ENCODE assay signal across 27 cellular contexts in the genomic region with DNA sequence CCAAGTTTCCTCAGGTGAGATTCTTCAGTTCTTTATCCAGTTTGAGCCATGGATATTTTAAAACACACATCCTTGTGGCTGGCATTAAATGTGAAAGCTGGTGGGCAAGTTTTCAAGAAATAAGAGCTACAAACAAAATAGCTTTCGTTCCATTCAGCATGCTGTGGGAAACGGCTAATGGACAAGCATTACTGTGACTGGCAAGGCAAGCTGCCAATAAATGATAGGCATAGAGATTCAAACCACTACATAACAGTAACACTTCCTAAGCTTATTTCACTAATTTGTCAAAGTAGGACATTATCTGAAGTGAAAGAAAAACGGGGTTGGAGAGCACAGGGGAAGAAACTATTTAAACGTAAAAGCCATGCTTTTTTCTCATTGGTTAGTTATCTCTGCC. TPM values are rescaled to one million over a fixed set of nuclear protein-coding genes. Genes with fewer than 3 reads are reported as not detected.
"Had no signal": no experiment of that assay in that cellular context is flagged by ENCODE, and none has a peak within 500 bp of the region (broad histone marks: within the 10 kb centered on the region; RNA-seq: fewer than 3 reads in every experiment).

No MANE protein-coding gene starts in this region.

- DNase-seq: dermis blood vessel endothelial cell; effector memory CD4-positive, alpha-beta T cell; esophagus squamous epithelium; hypothalamus; immature natural killer cell; islet precursor cell; left ventricle myocardium superior; mesenchymal stem cell; mucosa of descending colon; naive thymus-derived CD4-positive, alpha-beta T cell; nucleus accumbens; stimulated activated CD4-positive, alpha-beta T cell treated with anti-CD3 and anti-CD28 coated beads, Interleukin-2, amount 100 ng/mL, for 24 hours; stimulated activated CD4-positive, alpha-beta T cell treated with anti-CD3 and anti-CD28 coated beads, Interleukin-4, amount 100 ng/mL, for 24 hours; stimulated activated naive CD8-positive, alpha-beta T cell treated with anti-CD3 and anti-CD28 coated beads, Interleukin-15, Interleukin-2, amounts not matched to agents 100 U/mL and 50 U/mL, for 24 hours; trophoblast cell had no signal

- H3K27me3 ChIP-seq: esophagus squamous epithelium, right atrium auricular region, suprapubic skin, vagina had no signal

- H3K4me1 ChIP-seq: esophagus squamous epithelium, prostate gland, right atrium auricular region, suprapubic skin, vagina had no signal

- H3K27ac ChIP-seq: coronary artery, esophagus squamous epithelium, prostate gland, right atrium auricular region, suprapubic skin, vagina had no signal

- H3K4me3 ChIP-seq: coronary artery, esophagus squamous epithelium, lung, mucosa of descending colon, prostate gland, right atrium auricular region, suprapubic skin, vagina had no signal

- FAIRE-seq: frontal cortex had no signal

- H3K9me3 ChIP-seq: esophagus squamous epithelium, mucosa of descending colon, prostate gland, right atrium auricular region, suprapubic skin, vagina had no signal

RNA-seq across cellular contexts. Expression of gene POU4F1, which starts 29.6 kb away (rescaled TPM):
- total RNA-seq: dermis blood vessel endothelial cell, esophagus squamous epithelium, fibroblast of villous mesenchyme, left ventricle myocardium superior, lung, mesothelial cell of epicardium, mucosa of descending colon, osteocyte, right atrium auricular region, sciatic nerve, ureter, vagina had no signal
- polyA plus RNA-seq: immature natural killer cell; lung; naive thymus-derived CD4-positive, alpha-beta T cell had no signal
